In the genomic region with DNA sequence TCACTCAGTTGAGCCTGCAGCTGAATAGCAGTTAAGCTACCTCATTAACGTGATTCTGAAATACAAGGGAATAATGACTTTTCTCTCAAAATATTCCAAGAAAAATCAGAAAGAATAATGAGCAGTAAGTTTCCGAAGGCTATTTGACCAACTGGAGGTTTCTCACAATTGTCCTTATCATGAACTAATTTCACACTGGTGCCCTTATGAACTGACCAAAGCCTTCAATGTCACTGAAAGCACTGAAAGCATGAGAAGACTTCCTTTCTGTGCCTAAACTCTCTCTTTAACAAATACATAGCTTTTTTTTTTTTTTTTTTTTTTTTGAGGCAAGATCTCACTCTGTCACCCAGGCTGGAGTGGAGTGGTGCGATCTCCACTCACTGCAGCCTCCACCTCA, we compare ENCODE assay signal across 20 cellular contexts. TPM values are rescaled to one million over a fixed set of nuclear protein-coding genes. Genes with fewer than 3 reads are reported as not detected.
DNase-seq lines count a peak whose midpoint lies in the region; ATAC-seq and TF ChIP-seq lines count a peak whose summit lies in the region.
"Had no signal": no experiment of that assay in that cellular context is flagged by ENCODE, and none has a peak within 500 bp of the region (broad histone marks: within the 10 kb centered on the region; RNA-seq: fewer than 3 reads in every experiment).

No MANE protein-coding gene starts in this region.

- peaks cover 22% of the 10 kb centered on the region for H3K36me3 Mint-ChIP-seq in GM23338 (ENCODE audit: low read depth)
- H3K36me3 Mint-ChIP-seq in T-helper 17 cell (ENCODE audit: low read depth): peaks cover 9% of the 10 kb centered on the region
- peaks cover 11% of the 10 kb centered on the region for H3K36me3 Mint-ChIP-seq in natural killer cell treated with Interleukin-12 subunit alpha and Interleukin-12 subunit beta and Interleukin-15 and Interleukin-18, amount 100 ng/mL, for 72 hours
- H3K36me3 Mint-ChIP-seq in endothelial cell (ENCODE audit: low read depth, unreplicated experiment): peaks cover 21% of the 10 kb centered on the region

- H3K27me3 Mint-ChIP-seq in GM23338 (ENCODE audit: insufficient read depth, low read depth, poor library complexity): no peaks in the 10 kb centered on the region
- no peaks in the 10 kb centered on the region for H3K27me3 Mint-ChIP-seq in T-helper 17 cell
- no peaks in the 10 kb centered on the region for H3K27me3 Mint-ChIP-seq in natural killer cell treated with Interleukin-12 subunit alpha and Interleukin-12 subunit beta and Interleukin-15 and Interleukin-18, amount 100 ng/mL, for 72 hours
- H3K27me3 Mint-ChIP-seq in endothelial cell (ENCODE audit: unreplicated experiment): no peaks in the 10 kb centered on the region
- H3K27me3 Mint-ChIP-seq: B cell; CD4-positive, CD25-positive, alpha-beta regulatory T cell; CD8-positive, alpha-beta memory T cell had no signal

- H3F3A ChIP-seq in GM23338 (replicated peaks; ENCODE audit: low read depth): no peaks in the 10 kb centered on the region

- ATAC-seq in GM23338 (no peak), T-helper 17 cell (no peak), GM21529 (IDR thresholded peaks at IDR 0.05; ENCODE audit: unreplicated experiment) (no peak), GM18502 (IDR thresholded peaks at IDR 0.05; ENCODE audit: poor library complexity, unreplicated experiment) (no peak)
- ATAC-seq in natural killer cell treated with Interleukin-12 subunit alpha and Interleukin-12 subunit beta and Interleukin-15 and Interleukin-18, amount 100 ng/mL, for 72 hours: no peak
- ATAC-seq: GM12878, K562 had no signal

- no peaks in the 10 kb centered on the region for H3K4me1 ChIP-seq in GM23338 (ENCODE audit: insufficient read depth)

- H3K4me3 Mint-ChIP-seq in GM23338: no peak overlapping the region
- H3K4me3 Mint-ChIP-seq in T-helper 17 cell: no peak overlapping the region
- peak overlapping the region; percentile 52 for H3K4me3 Mint-ChIP-seq in natural killer cell treated with Interleukin-12 subunit alpha and Interleukin-12 subunit beta and Interleukin-15 and Interleukin-18, amount 100 ng/mL, for 72 hours
- H3K4me3 Mint-ChIP-seq in endothelial cell (ENCODE audit: unreplicated experiment): no peak overlapping the region
- H3K4me3 Mint-ChIP-seq: B cell; CD4-positive, CD25-positive, alpha-beta regulatory T cell; CD8-positive, alpha-beta memory T cell; H9 had no signal

- H2AFZ ChIP-seq in GM23338: no peak overlapping the region

- H3K4me3 ChIP-seq in GM23338: no peak overlapping the region
- H3K4me3 ChIP-seq: GM12878, K562 had no signal

- H3K27ac Mint-ChIP-seq in GM23338 (no peak overlapping the region), T-helper 17 cell (peak overlapping the region; percentile 45), endothelial cell (ENCODE audit: unreplicated experiment) (no peak overlapping the region)
- peak overlapping the region; percentile 2 to 14 for H3K27ac Mint-ChIP-seq in natural killer cell treated with Interleukin-12 subunit alpha and Interleukin-12 subunit beta and Interleukin-15 and Interleukin-18, amount 100 ng/mL, for 72 hours
- H3K27ac Mint-ChIP-seq: CD4-positive, CD25-positive, alpha-beta regulatory T cell had no signal

- no peak overlapping the region for H3K4me2 ChIP-seq in GM23338

- H3K27me3 ChIP-seq in GM23338 (ENCODE audit: insufficient read depth): no peaks in the 10 kb centered on the region

- H3K4me1 Mint-ChIP-seq in GM23338: peaks cover 6% of the 10 kb centered on the region; the same call in 2 of the 3 replicates
- H3K4me1 Mint-ChIP-seq in T-helper 17 cell: peaks cover 15% of the 10 kb centered on the region
- H3K4me1 Mint-ChIP-seq in natural killer cell treated with Interleukin-12 subunit alpha and Interleukin-12 subunit beta and Interleukin-15 and Interleukin-18, amount 100 ng/mL, for 72 hours (ENCODE audit: low read depth in 2 of 2): peaks cover 34 to 42% of the 10 kb centered on the region in 2 donors
- peaks cover 12% of the 10 kb centered on the region for H3K4me1 Mint-ChIP-seq in endothelial cell (ENCODE audit: unreplicated experiment)

- H3K9me3 Mint-ChIP-seq in GM23338: no peaks in the 10 kb centered on the region
- no peaks in the 10 kb centered on the region for H3K9me3 Mint-ChIP-seq in natural killer cell treated with Interleukin-12 subunit alpha and Interleukin-12 subunit beta and Interleukin-15 and Interleukin-18, amount 100 ng/mL, for 72 hours
- H3K9me3 Mint-ChIP-seq in endothelial cell (ENCODE audit: unreplicated experiment): no peaks in the 10 kb centered on the region
- H3K9me3 Mint-ChIP-seq: CD4-positive, CD25-positive, alpha-beta regulatory T cell; CD8-positive, alpha-beta memory T cell; H9 had no signal

- H3K9me2 ChIP-seq in GM23338 (ENCODE audit: insufficient read depth): no peaks in the 10 kb centered on the region

- H3K9me3 ChIP-seq in T-helper 17 cell (ENCODE audit: control insufficient read depth, low read length, poor library complexity, severe bottlenecking): no peaks in the 10 kb centered on the region

- peak overlapping the region; percentile 39; the same call in 1 of the 2 replicates for H3K27ac ChIP-seq in GM23338 (ENCODE audit: low read depth)

- peaks cover 100% of the 10 kb centered on the region for H3K79me2 ChIP-seq in GM23338 (replicated peaks; ENCODE audit: insufficient read depth)

- no peak for DNase-seq in GM23338 (ENCODE audit: low spot score)
- no peak for DNase-seq in T-helper 17 cell
- no peak for DNase-seq in natural killer cell treated with Interleukin-12 subunit alpha and Interleukin-12 subunit beta and Interleukin-15 and Interleukin-18, amount 100 ng/mL, for 72 hours (ENCODE audit: low spot score)
- DNase-seq in endothelial cell (ENCODE audit: low spot score): no peak
- DNase-seq: C1 segment of cervical spinal cord; CD4-positive, CD25-positive, alpha-beta regulatory T cell; CD8-positive, alpha-beta memory T cell; COR-L47; DMS 273 treated with DMSO at 0.1 percent for 48 hours; DMS53; DND-41; EL; GOT3; H9; IMR-90 had no signal

- H3K36me3 ChIP-seq in GM23338 (ENCODE audit: insufficient read depth): peaks cover 9% of the 10 kb centered on the region; the same call in 1 of the 2 replicates

- no peak for TF ChIP-seq CTCF in GM23338 (conservative IDR thresholded peaks at IDR 0.05; ENCODE audit: low read depth in 2 of 2)
- TF ChIP-seq CTCF in endothelial cell (IDR thresholded peaks at IDR 0.05; ENCODE audit: unreplicated experiment): no peak

- H4K20me1 ChIP-seq in GM23338 (replicated peaks; ENCODE audit: insufficient read depth): peaks cover 62% of the 10 kb centered on the region

TF ChIP-seq in GM23338, 12 proteins besides CTCF, POLR2A, EP300 and RAD21 (continues in another document):
- TF ChIP-seq ZNF114 (CRISPR knock-in tag; IDR thresholded peaks at IDR 0.05): no peak
- no peak for TF ChIP-seq ZNF331 (CRISPR knock-in tag; IDR thresholded peaks at IDR 0.05; ENCODE audit: low read depth)
- no peak for TF ChIP-seq CREB1 (CRISPR knock-in tag; IDR thresholded peaks at IDR 0.05; ENCODE audit: low read depth)
- TF ChIP-seq NANOG (IDR thresholded peaks at IDR 0.05; ENCODE audit: borderline replicate concordance): no peak
- no peak for TF ChIP-seq EZH2 (IDR thresholded peaks at IDR 0.05; ENCODE audit: low read depth, unreplicated experiment)
- TF ChIP-seq, protein P1, sequence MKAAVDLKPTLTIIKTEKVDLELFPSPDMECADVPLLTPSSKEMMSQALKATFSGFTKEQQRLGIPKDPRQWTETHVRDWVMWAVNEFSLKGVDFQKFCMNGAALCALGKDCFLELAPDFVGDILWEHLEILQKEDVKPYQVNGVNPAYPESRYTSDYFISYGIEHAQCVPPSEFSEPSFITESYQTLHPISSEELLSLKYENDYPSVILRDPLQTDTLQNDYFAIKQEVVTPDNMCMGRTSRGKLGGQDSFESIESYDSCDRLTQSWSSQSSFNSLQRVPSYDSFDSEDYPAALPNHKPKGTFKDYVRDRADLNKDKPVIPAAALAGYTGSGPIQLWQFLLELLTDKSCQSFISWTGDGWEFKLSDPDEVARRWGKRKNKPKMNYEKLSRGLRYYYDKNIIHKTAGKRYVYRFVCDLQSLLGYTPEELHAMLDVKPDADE (IDR thresholded peaks at IDR 0.05): no peak
- no peak for TF ChIP-seq POLR2AphosphoS5 (IDR thresholded peaks at IDR 0.05; ENCODE audit: low read depth)
- TF ChIP-seq EZH2phosphoT487 (IDR thresholded peaks at IDR 0.05; ENCODE audit: unreplicated experiment): no peak
- no peak for TF ChIP-seq JUNB (IDR thresholded peaks at IDR 0.05; ENCODE audit: unreplicated experiment)
- TF ChIP-seq, protein P2, sequence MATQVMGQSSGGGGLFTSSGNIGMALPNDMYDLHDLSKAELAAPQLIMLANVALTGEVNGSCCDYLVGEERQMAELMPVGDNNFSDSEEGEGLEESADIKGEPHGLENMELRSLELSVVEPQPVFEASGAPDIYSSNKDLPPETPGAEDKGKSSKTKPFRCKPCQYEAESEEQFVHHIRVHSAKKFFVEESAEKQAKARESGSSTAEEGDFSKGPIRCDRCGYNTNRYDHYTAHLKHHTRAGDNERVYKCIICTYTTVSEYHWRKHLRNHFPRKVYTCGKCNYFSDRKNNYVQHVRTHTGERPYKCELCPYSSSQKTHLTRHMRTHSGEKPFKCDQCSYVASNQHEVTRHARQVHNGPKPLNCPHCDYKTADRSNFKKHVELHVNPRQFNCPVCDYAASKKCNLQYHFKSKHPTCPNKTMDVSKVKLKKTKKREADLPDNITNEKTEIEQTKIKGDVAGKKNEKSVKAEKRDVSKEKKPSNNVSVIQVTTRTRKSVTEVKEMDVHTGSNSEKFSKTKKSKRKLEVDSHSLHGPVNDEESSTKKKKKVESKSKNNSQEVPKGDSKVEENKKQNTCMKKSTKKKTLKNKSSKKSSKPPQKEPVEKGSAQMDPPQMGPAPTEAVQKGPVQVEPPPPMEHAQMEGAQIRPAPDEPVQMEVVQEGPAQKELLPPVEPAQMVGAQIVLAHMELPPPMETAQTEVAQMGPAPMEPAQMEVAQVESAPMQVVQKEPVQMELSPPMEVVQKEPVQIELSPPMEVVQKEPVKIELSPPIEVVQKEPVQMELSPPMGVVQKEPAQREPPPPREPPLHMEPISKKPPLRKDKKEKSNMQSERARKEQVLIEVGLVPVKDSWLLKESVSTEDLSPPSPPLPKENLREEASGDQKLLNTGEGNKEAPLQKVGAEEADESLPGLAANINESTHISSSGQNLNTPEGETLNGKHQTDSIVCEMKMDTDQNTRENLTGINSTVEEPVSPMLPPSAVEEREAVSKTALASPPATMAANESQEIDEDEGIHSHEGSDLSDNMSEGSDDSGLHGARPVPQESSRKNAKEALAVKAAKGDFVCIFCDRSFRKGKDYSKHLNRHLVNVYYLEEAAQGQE (IDR thresholded peaks at IDR 0.05; ENCODE audit: unreplicated experiment): no peak

RNA-seq across cellular contexts. Expression of a gene that starts 18.8 kb away (rescaled TPM):
- total RNA-seq in GM23338 (2014; rRNA removed; shearing (Covaris generic)): 63.4 and 68.1 TPM in 2 replicates
- 36.5 and 37.9 TPM in 2 replicates for polyA plus RNA-seq in GM23338 (2016; fragmentation: Nextera tagmentation; extraction: Ambion mirVana)
- 10 to 100 TPM; 29.4 to 34.2 TPM for total RNA-seq in T-helper 17 cell
- total RNA-seq in natural killer cell treated with Interleukin-12 subunit alpha and Interleukin-12 subunit beta and Interleukin-15 and Interleukin-18, amount 100 ng/mL, for 72 hours: 100 to 1,000 TPM; 121 to 140 TPM
- 87.6 TPM for total RNA-seq in endothelial cell (ENCODE audit: unreplicated experiment)

Comparison
In these comparisons a context has a peak if more than half of its experiments do, and no peak if none do; other contexts are left out.
1. H3K27ac Mint-ChIP-seq: peak in T-helper 17 cell (single experiment) and natural killer cell treated with Interleukin-12 subunit alpha and Interleukin-12 subunit beta and Interleukin-15 and Interleukin-18, amount 100 ng/mL, for 72 hours (2 of 2); none in GM23338 (single experiment) and endothelial cell (single experiment).